ENCODE assay signal across 8 cellular contexts in the genomic region with DNA sequence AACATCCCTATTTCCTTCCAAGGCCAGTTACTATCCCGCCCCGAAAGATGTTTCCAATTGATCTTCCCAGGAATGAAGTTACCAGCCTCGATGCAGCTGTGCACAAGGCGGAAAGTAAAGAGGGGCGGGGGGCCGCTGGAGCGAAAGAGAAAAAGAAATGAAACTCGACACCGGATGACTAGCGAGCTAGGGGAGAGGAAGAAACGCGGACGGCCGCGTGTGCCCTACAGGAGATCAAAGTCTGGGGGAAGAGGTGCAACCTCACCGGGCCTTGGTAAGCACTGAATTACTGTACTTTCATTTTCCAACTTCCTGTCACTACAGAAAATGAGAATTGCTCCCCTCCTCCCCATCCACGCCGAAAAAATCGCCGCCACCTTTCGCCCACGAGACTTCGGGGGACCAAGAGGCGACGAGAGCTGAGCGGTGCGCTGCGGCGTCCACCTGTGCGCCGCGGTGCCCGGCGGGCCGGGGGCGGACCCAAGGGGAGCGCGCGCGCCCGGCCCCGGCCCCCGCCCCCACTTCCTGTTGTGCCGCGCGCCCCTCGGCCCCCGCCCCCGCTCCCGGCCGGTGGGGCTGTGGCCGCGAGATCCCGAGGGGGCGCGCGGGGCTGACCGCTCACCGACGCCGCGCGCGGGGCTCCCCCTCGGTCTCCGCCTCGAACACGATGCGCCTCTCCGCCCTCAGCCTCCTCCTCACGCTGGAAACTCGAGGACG. TPM values are rescaled to one million over a fixed set of nuclear protein-coding genes. Genes with fewer than 3 reads are reported as not detected.
DNase-seq lines count a peak whose midpoint lies in the region; ATAC-seq, FAIRE-seq and TF ChIP-seq lines count a peak whose summit lies in the region.

No MANE protein-coding gene starts in this region.

- no peak for TF ChIP-seq CTCF in AG09309 (IDR thresholded peaks at IDR 0.05; ENCODE audit: control insufficient read depth, insufficient read depth, low read depth, low read length, missing control alignments)
- no peak for TF ChIP-seq CTCF in WTC11 (IDR thresholded peaks at IDR 0.05)
- no peak for TF ChIP-seq CTCF in bronchial epithelial cell (IDR thresholded peaks at IDR 0.05; ENCODE audit: insufficient read depth, low read length, severe bottlenecking)

- peak overlapping the region; percentile 54 for H3K4me3 ChIP-seq in AG09309 (ENCODE audit: control insufficient read depth, low read depth, low read length)
- peak overlapping the region; percentile 76 for H3K4me3 ChIP-seq in bronchial epithelial cell (ENCODE audit: low read depth, low read length)

- DNase-seq in AG09309 (ENCODE audit: low read depth) (peak; percentile 20), NCI-H2227 treated with DMSO at 0.1 percent for 48 hours (lab: John Stamatoyannopoulos, UW) (peak; percentile 90), WTC11 (ENCODE audit: low spot score) (peak; percentile 81), bronchial epithelial cell (ENCODE audit: low read depth) (peak; percentile 58), iris pigment epithelial cell (ENCODE audit: low read depth) (peak; percentile 80)
- peak; percentile 65 to 81 (median 72) for DNase-seq in stimulated activated CD4-positive, alpha-beta T cell treated with anti-CD3 and anti-CD28 coated beads, Interleukin-12 subunit alpha, Interleukin-12 subunit beta, amount 100 ng/mL, for 48 hours (ENCODE audit: low read depth in 2 of 3, low spot score in 1 of 3)

- FAIRE-seq in bronchial epithelial cell (lab: Jason Lieb, UNC): no peak

- CTCF ChIA-PET in WTC11 (lab: Charles Lee): interaction anchor here (0.8 to 3.1 kb wide), 16 partner anchors 14 to 346 kb away, joined by 3 to 76 read pairs (median 5); no protein-coding TSS in a partner anchor

- peak overlapping the region; percentile 100 for H3K27ac Mint-ChIP-seq in WTC11

- POLR2A ChIA-PET in WTC11 (lab: Charles Lee): interaction anchor here (1.1 to 1.2 kb wide), 4 partner anchors 27 to 130 kb away, joined by 3 to 6 read pairs (median 4); no protein-coding TSS in a partner anchor

- H3K4me3 Mint-ChIP-seq in WTC11: peak overlapping the region; percentile 96

- no peaks in the 10 kb centered on the region for H3K36me3 ChIP-seq in bronchial epithelial cell (ENCODE audit: control insufficient read depth, insufficient read depth, low read length)

- peaks cover 28% of the 10 kb centered on the region for H3K4me1 Mint-ChIP-seq in WTC11

- no peaks in the 10 kb centered on the region for H3K9me3 Mint-ChIP-seq in WTC11

- ATAC-seq in GM19025 (IDR thresholded peaks at IDR 0.05; ENCODE audit: low read depth, unreplicated experiment) (peak; percentile 57), HG03196 (IDR thresholded peaks at IDR 0.05; ENCODE audit: unreplicated experiment) (peak; percentile 63), WTC11 (peak; percentile 75)

- H3K27me3 Mint-ChIP-seq in WTC11 (ENCODE audit: low read depth): no peaks in the 10 kb centered on the region

- H3K36me3 Mint-ChIP-seq in WTC11: no peaks in the 10 kb centered on the region

- H3K27me3 ChIP-seq in bronchial epithelial cell (ENCODE audit: control insufficient read depth, insufficient read depth, low read length): no peaks in the 10 kb centered on the region

TF ChIP-seq in WTC11, 78 proteins besides CTCF, POLR2A, EP300 and RAD21:
- TF ChIP-seq, protein P1, sequence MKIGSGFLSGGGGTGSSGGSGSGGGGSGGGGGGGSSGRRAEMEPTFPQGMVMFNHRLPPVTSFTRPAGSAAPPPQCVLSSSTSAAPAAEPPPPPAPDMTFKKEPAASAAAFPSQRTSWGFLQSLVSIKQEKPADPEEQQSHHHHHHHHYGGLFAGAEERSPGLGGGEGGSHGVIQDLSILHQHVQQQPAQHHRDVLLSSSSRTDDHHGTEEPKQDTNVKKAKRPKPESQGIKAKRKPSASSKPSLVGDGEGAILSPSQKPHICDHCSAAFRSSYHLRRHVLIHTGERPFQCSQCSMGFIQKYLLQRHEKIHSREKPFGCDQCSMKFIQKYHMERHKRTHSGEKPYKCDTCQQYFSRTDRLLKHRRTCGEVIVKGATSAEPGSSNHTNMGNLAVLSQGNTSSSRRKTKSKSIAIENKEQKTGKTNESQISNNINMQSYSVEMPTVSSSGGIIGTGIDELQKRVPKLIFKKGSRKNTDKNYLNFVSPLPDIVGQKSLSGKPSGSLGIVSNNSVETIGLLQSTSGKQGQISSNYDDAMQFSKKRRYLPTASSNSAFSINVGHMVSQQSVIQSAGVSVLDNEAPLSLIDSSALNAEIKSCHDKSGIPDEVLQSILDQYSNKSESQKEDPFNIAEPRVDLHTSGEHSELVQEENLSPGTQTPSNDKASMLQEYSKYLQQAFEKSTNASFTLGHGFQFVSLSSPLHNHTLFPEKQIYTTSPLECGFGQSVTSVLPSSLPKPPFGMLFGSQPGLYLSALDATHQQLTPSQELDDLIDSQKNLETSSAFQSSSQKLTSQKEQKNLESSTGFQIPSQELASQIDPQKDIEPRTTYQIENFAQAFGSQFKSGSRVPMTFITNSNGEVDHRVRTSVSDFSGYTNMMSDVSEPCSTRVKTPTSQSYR (CRISPR knock-in tag; IDR thresholded peaks at IDR 0.05): 0 out of 2 replicates have a peak, but pooled peaks have one; percentile 35
- TF ChIP-seq SMAD3 (CRISPR knock-in tag; IDR thresholded peaks at IDR 0.05; ENCODE audit: borderline replicate concordance): peak; percentile 78; the same call in 1 of the 2 replicates
- TF ChIP-seq, protein P2, sequence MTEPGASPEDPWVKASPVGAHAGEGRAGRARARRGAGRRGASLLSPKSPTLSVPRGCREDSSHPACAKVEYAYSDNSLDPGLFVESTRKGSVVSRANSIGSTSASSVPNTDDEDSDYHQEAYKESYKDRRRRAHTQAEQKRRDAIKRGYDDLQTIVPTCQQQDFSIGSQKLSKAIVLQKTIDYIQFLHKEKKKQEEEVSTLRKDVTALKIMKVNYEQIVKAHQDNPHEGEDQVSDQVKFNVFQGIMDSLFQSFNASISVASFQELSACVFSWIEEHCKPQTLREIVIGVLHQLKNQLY (CRISPR knock-in tag; IDR thresholded peaks at IDR 0.05): no peak
- peak; percentile 15; the same call in 1 of the 2 replicates for TF ChIP-seq ZNF423 (CRISPR knock-in tag; IDR thresholded peaks at IDR 0.05)
- TF ChIP-seq, protein P3, sequence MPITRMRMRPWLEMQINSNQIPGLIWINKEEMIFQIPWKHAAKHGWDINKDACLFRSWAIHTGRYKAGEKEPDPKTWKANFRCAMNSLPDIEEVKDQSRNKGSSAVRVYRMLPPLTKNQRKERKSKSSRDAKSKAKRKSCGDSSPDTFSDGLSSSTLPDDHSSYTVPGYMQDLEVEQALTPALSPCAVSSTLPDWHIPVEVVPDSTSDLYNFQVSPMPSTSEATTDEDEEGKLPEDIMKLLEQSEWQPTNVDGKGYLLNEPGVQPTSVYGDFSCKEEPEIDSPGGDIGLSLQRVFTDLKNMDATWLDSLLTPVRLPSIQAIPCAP (CRISPR knock-in tag; IDR thresholded peaks at IDR 0.05): peak; percentile 32; the same call in 1 of the 2 replicates
- TF ChIP-seq TEAD1 (CRISPR knock-in tag; IDR thresholded peaks at IDR 0.05): peak; percentile 49; the same call in 1 of the 2 replicates
- TF ChIP-seq, protein P4, sequence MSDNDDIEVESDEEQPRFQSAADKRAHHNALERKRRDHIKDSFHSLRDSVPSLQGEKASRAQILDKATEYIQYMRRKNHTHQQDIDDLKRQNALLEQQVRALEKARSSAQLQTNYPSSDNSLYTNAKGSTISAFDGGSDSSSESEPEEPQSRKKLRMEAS (CRISPR knock-in tag; IDR thresholded peaks at IDR 0.05): peak; percentile 84
- TF ChIP-seq, protein P5, sequence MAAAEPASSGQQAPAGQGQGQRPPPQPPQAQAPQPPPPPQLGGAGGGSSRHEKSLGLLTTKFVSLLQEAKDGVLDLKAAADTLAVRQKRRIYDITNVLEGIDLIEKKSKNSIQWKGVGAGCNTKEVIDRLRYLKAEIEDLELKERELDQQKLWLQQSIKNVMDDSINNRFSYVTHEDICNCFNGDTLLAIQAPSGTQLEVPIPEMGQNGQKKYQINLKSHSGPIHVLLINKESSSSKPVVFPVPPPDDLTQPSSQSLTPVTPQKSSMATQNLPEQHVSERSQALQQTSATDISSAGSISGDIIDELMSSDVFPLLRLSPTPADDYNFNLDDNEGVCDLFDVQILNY (CRISPR knock-in tag; IDR thresholded peaks at IDR 0.05): no peak
- peak; percentile 62; the same call in 1 of the 2 replicates for TF ChIP-seq GABPB1 (CRISPR knock-in tag; IDR thresholded peaks at IDR 0.05)
- peak; percentile 18; the same call in 1 of the 2 replicates for TF ChIP-seq NFYB (CRISPR knock-in tag; conservative IDR thresholded peaks at IDR 0.05; ENCODE audit: low read depth)
- no peak for TF ChIP-seq ZNF263 (CRISPR knock-in tag; IDR thresholded peaks at IDR 0.05; ENCODE audit: low read depth)
- no peak for TF ChIP-seq ZNF671 (CRISPR knock-in tag; IDR thresholded peaks at IDR 0.05)
- peak; percentile 63 for TF ChIP-seq FOXK1 (CRISPR knock-in tag; IDR thresholded peaks at IDR 0.05)
- TF ChIP-seq FOXJ3 (CRISPR knock-in tag; IDR thresholded peaks at IDR 0.05; ENCODE audit: borderline replicate concordance): no peak
- peak; percentile 29; the same call in 1 of the 2 replicates for TF ChIP-seq ZNF416 (CRISPR knock-in tag; IDR thresholded peaks at IDR 0.05)
- TF ChIP-seq FOXP1 (CRISPR knock-in tag; IDR thresholded peaks at IDR 0.05; ENCODE audit: borderline replicate concordance): no peak
- TF ChIP-seq NFE2L1 (CRISPR knock-in tag; IDR thresholded peaks at IDR 0.05): no peak

RNA-seq across cellular contexts. Expression of a gene that starts 0.6 kb away (rescaled TPM):
- 34.4 to 39.0 TPM (median 37.5 TPM) in 3 replicates for total RNA-seq in WTC11 (2021)
- total RNA-seq in bronchial epithelial cell: 10.2 and 10.8 TPM in 2 replicates

RNA-seq across cellular contexts. Expression of a gene that starts 49.1 kb away (rescaled TPM):
- total RNA-seq in WTC11 (2021) (14.8 to 15.2 TPM (median 15.0 TPM) in 3 replicates), bronchial epithelial cell (0.77 and 0.79 TPM in 2 replicates)

Comparison
In these comparisons a context has a peak if more than half of its experiments do, and no peak if none do; other contexts are left out.
1. Peak in every context shown above with its lines: DNase-seq, ATAC-seq and H3K4me3 ChIP-seq.
2. DNase-seq: peak in every context shown above with its lines; median percentile 90 in NCI-H2227 treated with DMSO at 0.1 percent for 48 hours; 81 in WTC11; 80 in iris pigment epithelial cell; 72 in stimulated activated CD4-positive, alpha-beta T cell treated with anti-CD3 and anti-CD28 coated beads, Interleukin-12 subunit alpha, Interleukin-12 subunit beta, amount 100 ng/mL, for 48 hours; 58 in bronchial epithelial cell; 20 in AG09309.